8 cellular contexts compared by ENCODE assay signal in genomic region chr2:86719263-86719636, GRCh38. TPM values are rescaled to one million over a fixed set of nuclear protein-coding genes. Genes with fewer than 3 reads are reported as not detected.
DNase-seq lines count a peak whose midpoint lies in the region; ATAC-seq and TF ChIP-seq lines count a peak whose summit lies in the region.
"Not testable (repeated sequence)": the region's sequence is repeated elsewhere in the genome, so short reads cannot be mapped to it uniquely, and the experiment has no call there.

No MANE protein-coding gene starts in this region.

- H2AFZ ChIP-seq in PC-3 (ENCODE audit: low read length) (peak overlapping the region; percentile 64; the same call in 1 of the 2 replicates), neuronal stem cell (ENCODE audit: low read length) (peak overlapping the region; percentile 74)

- not testable (repeated sequence) for H3K36me3 Mint-ChIP-seq in CD14-positive monocyte

- not testable (repeated sequence) for H3K4me1 Mint-ChIP-seq in CD14-positive monocyte

- H3K4me3 ChIP-seq in HFF-Myc (replicated peaks; ENCODE audit: low read depth, low read length) (peak overlapping the region; percentile 54), PC-3 (ENCODE audit: low read length) (peak overlapping the region; percentile 78), adrenal gland (peak overlapping the region in 1 of 4 donors; percentile 86), neuronal stem cell (ENCODE audit: low read length in 2 of 2) (peak overlapping the region in 1 of 2 donors; percentile 64), subcutaneous abdominal adipose tissue (ENCODE audit: low read depth in 1 of 5, low read length in 5 of 5) (peak overlapping the region in 3 of 5 donors; percentile 36 to 58 (median 40))

- H3K4me3 Mint-ChIP-seq in CD14-positive monocyte: not testable (repeated sequence)

- H3K9me3 ChIP-seq in PC-3 (ENCODE audit: low read length); adrenal gland (replicated peaks in 1 of 3); neuronal stem cell (replicated peaks in 1 of 2; ENCODE audit: control insufficient read depth in 2 of 2, insufficient read depth in 1 of 2, low read depth in 1 of 2, low read length in 2 of 2); subcutaneous abdominal adipose tissue (ENCODE audit: control insufficient read depth in 5 of 5, low read length in 5 of 5): not testable (repeated sequence)

- H3K79me2 ChIP-seq in PC-3 (ENCODE audit: low read length): peaks cover 13% of the 10 kb centered on the region

- not testable (repeated sequence) for H2BK15ac ChIP-seq in neuronal stem cell (ENCODE audit: low read length)

- not testable (repeated sequence) for H3K4me1 ChIP-seq in PC-3 (ENCODE audit: insufficient read depth, low read length); adrenal gland (replicated peaks in 1 of 2); neuronal stem cell (ENCODE audit: control insufficient read depth in 2 of 2, insufficient read depth in 1 of 2, low read depth in 1 of 2, low read length in 2 of 2); subcutaneous abdominal adipose tissue (ENCODE audit: control insufficient read depth in 5 of 5, insufficient read depth in 5 of 5, low read length in 5 of 5)

- not testable (repeated sequence) for H2AK5ac ChIP-seq in neuronal stem cell (ENCODE audit: low read depth, low read length)

- not testable (repeated sequence) for H3K27me3 ChIP-seq in PC-3 (ENCODE audit: low read length); adrenal gland; layer of hippocampus (ENCODE audit: control insufficient read depth, insufficient read depth, low read length); neuronal stem cell (ENCODE audit: control insufficient read depth in 3 of 3, insufficient read depth in 3 of 3, low read depth in 1 of 3, low read length in 3 of 3); subcutaneous abdominal adipose tissue (ENCODE audit: control insufficient read depth in 5 of 5, insufficient read depth in 4 of 5, low read length in 5 of 5)

- not testable (repeated sequence) for H3K27ac ChIP-seq in PC-3 (ENCODE audit: low read length); neuronal stem cell (replicated peaks; ENCODE audit: low read length); subcutaneous abdominal adipose tissue (ENCODE audit: low read depth, low read length)
- H3K27ac ChIP-seq in adrenal gland (peak overlapping the region in 3 of 5 donors; percentile 85 to 95 (median 92)), layer of hippocampus (ENCODE audit: low read depth, low read length) (peak overlapping the region; percentile 68)

- H4K20me1 ChIP-seq in PC-3 (ENCODE audit: low read length): not testable (repeated sequence)

- H2BK120ac ChIP-seq in neuronal stem cell (ENCODE audit: low read depth, low read length): not testable (repeated sequence)

- H4K91ac ChIP-seq in neuronal stem cell (ENCODE audit: low read depth, low read length, poor library complexity): not testable (repeated sequence)

- H3K79me1 ChIP-seq in neuronal stem cell (ENCODE audit: low read depth, low read length): not testable (repeated sequence)

- not testable (repeated sequence) for H2BK5ac ChIP-seq in neuronal stem cell (ENCODE audit: low read length)

- POLR2A ChIA-PET in PC-3 (lab: Charles Lee; ENCODE audit: unreplicated experiment): not testable (repeated sequence)

- not testable (repeated sequence) for BruUV-seq in PC-3 (replicated peaks; lab: Mats Ljungman, UMichigan)

- peak overlapping the region in 5 of 7 donors; percentile 58 to 95 (median 90) for H3K27ac Mint-ChIP-seq in CD14-positive monocyte

- CTCF ChIA-PET in PC-3 (lab: Charles Lee): not testable (repeated sequence)

- not testable (repeated sequence) for H3K27me3 Mint-ChIP-seq in CD14-positive monocyte (ENCODE audit: low read depth in 3 of 3)

- not testable (repeated sequence) for H3K9me3 Mint-ChIP-seq in CD14-positive monocyte

- not testable (repeated sequence) for H2BK12ac ChIP-seq in neuronal stem cell (ENCODE audit: low read length)

- H4K8ac ChIP-seq in neuronal stem cell (ENCODE audit: low read depth, low read length): not testable (repeated sequence)

- DNase-seq in CD14-positive monocyte (ENCODE audit: low spot score); HFF-Myc (ENCODE audit: extremely low read depth, low read depth); PC-3; adrenal gland; neuronal stem cell (ENCODE audit: low spot score): not testable (repeated sequence)

- no CpG with 5 or more reads among the region's 30 CpGs for WGBS in adrenal gland, 4 donors
- WGBS in neuronal stem cell (ENCODE audit: extremely low coverage in 2 of 2, insufficient read length in 2 of 2, insufficient replicate concordance in 1 of 2), 2 donors: no CpG with 5 or more reads among the region's 30 CpGs

- not testable (repeated sequence) for H3K18ac ChIP-seq in neuronal stem cell (ENCODE audit: low read length)

- H3K4me2 ChIP-seq in PC-3 (ENCODE audit: low read length): peak overlapping the region; percentile 46; the same call in 1 of the 2 replicates
- not testable (repeated sequence) for H3K4me2 ChIP-seq in neuronal stem cell (ENCODE audit: insufficient read depth, low read length, poor library complexity, severe bottlenecking)

- not testable (repeated sequence) for H3K36me3 ChIP-seq in PC-3 (ENCODE audit: low read depth, low read length); adrenal gland (replicated peaks in 1 of 2); neuronal stem cell (replicated peaks in 1 of 2; ENCODE audit: control insufficient read depth in 2 of 2, insufficient read depth in 2 of 2, low read length in 2 of 2); subcutaneous abdominal adipose tissue (ENCODE audit: control insufficient read depth in 5 of 5, insufficient read depth in 5 of 5, low read length in 5 of 5)

- not testable (repeated sequence) for H3K14ac ChIP-seq in neuronal stem cell (ENCODE audit: low read length)

- not testable (repeated sequence) for H3K9me2 ChIP-seq in PC-3 (replicated peaks; ENCODE audit: low read length)

- H3K9ac ChIP-seq in PC-3 (ENCODE audit: low read length): peak overlapping the region; percentile 65
- H3K9ac ChIP-seq in neuronal stem cell (ENCODE audit: low read depth, low read length, poor library complexity): not testable (repeated sequence)
- H3K9ac ChIP-seq in subcutaneous abdominal adipose tissue (ENCODE audit: low read length in 5 of 5): peak overlapping the region in 1 of 5 donors; percentile 46

- TF ChIP-seq CTCF in CD14-positive monocyte (IDR thresholded peaks at IDR 0.05); HFF-Myc (IDR thresholded peaks at IDR 0.05; ENCODE audit: low read depth, low read length, missing control alignments); PC-3 (conservative IDR thresholded peaks at IDR 0.05; ENCODE audit: low read depth, low read length); adrenal gland (IDR thresholded peaks at IDR 0.05): not testable (repeated sequence)

- H3K23ac ChIP-seq in neuronal stem cell (ENCODE audit: low read depth, low read length, poor library complexity): not testable (repeated sequence)

- not testable (repeated sequence) for H3K4ac ChIP-seq in neuronal stem cell (ENCODE audit: low read length)

- not testable (repeated sequence) for TF ChIP-seq POLR2A in adrenal gland (IDR thresholded peaks at IDR 0.05)

- ATAC-seq in PC-3 (peak; percentile 2), esophagus mucosa (peak; percentile 22)

- not testable (repeated sequence) for H3F3A ChIP-seq in PC-3 (ENCODE audit: low read length, unreplicated experiment)

- intact Hi-C loops in CD14-positive monocyte (cut with micrococcal nuclease); PC-3 (cut with micrococcal nuclease); adrenal gland (cut with DNase I): not testable (repeated sequence)

RNA-seq across cellular contexts. Expression of gene RMND5A, which starts 0.8 kb away (rescaled TPM):
- polyA plus RNA-seq in CD14-positive monocyte (10 to 100 TPM; 18.5 to 18.9 TPM), adrenal gland (10 to 100 TPM in 2 of 3 donors, 1 to 10 TPM in 1; 8.2 to 28.4 (median 11.7) TPM)
- total RNA-seq in PC-3 (2014; rRNA removed) (23.4 and 34.1 TPM in 2 replicates), adrenal gland (10 to 100 TPM; 22.8 to 45.9 (median 38.0) TPM), esophagus mucosa (39.4 TPM)
- 27.7 TPM for polyA plus RNA-seq in neuronal stem cell (2013, experiment 1 of 2)
- polyA plus RNA-seq in neuronal stem cell (2013, experiment 2 of 2): 27.7 TPM
